In the genomic region with DNA sequence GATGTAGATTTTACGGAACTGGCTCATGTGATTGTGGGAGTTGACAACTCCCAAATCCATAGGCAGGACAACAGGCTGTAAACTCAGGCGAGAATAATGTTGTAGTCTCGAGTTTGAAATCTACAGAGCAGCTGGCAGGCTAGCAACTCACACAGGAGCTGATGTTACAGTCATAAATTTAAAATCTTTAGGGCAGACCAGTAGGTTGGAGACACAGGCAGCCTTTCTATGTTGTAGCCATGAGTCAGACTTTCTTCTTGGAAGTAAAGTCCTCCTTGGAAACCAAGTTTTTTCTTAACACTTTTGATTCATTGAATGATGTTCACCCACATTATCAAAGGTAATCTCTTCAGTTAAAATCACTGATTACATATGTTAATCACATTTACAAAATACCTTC, we compare ENCODE assay signal across 1 cellular context.
TF ChIP-seq lines count a peak whose summit lies in the region.

No MANE protein-coding gene starts in this region.

TF ChIP-seq in IMR-90, 13 proteins besides CTCF, POLR2A, EP300 and RAD21 (continued from another document):
- TF ChIP-seq MAFK (IDR thresholded peaks at IDR 0.05; ENCODE audit: low read depth, low read length), result no peak
- TF ChIP-seq FOS (IDR thresholded peaks at IDR 0.05; ENCODE audit: low read depth, low read length), result no peak
